11 cellular contexts compared by ENCODE assay signal in the genomic region with DNA sequence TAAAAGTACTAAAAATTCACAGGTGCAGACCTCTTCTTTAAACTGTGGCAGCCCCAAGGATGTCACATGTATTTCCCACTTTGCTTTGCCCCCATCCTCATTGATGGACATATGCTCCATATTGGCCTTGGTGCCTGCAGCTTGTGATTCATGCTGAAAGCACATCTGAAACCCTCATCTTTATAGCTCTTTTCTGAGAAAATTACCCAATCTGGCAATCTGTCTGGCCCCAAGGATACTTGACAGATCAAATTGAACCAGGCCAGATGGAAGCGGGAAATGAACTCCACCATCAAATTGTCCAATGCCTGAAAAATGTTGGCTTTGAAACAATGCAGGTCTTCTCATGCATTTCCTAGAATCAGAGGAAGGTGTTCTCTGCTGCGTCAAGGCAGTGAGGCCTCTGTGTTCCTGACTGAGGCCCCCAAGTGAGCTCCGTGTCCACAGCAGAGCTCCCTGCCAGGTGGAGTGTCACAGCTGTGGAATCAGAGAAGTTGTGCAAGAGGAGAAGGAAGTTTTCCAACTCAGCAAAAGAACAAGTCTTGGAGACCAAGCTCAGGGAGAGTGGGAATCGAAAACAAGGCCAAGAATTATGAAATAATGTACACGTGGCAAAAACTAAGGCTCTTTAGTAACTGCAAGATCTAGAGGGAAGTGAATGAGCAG.
DNase-seq lines count a peak whose midpoint lies in the region; ATAC-seq and TF ChIP-seq lines count a peak whose summit lies in the region.
"Had no signal": no experiment of that assay in that cellular context is flagged by ENCODE, and none has a peak within 500 bp of the region (broad histone marks: within the 10 kb centered on the region; RNA-seq: fewer than 3 reads in every experiment).

No MANE protein-coding gene starts in this region.

- no peaks in the 10 kb centered on the region for H3K36me3 Mint-ChIP-seq in activated naive CD8-positive, alpha-beta T cell treated with anti-CD3 and anti-CD28 coated beads for 36 hours

- WGBS in GM23248 (ENCODE audit: low coverage in 1 of 2, low lambda C conversion rate in 2 of 2, missing lambda C conversion rate in 2 of 2), 2 experiments: 18 to 23% methylated on average over 5 of the region's 5 CpGs
- WGBS in suprapubic skin: 49% methylated on average over 5 of the region's 5 CpGs

- ATAC-seq in left lung (peak; percentile 87), HG02938 (IDR thresholded peaks at IDR 0.05; ENCODE audit: unreplicated experiment) (no peak)

- H3F3A ChIP-seq in GM23248 (ENCODE audit: insufficient read depth): peaks cover 18% of the 10 kb centered on the region

- no peaks in the 10 kb centered on the region for H3K4me1 Mint-ChIP-seq in activated naive CD8-positive, alpha-beta T cell treated with anti-CD3 and anti-CD28 coated beads for 36 hours

- H3K4me2 ChIP-seq in GM23248 (ENCODE audit: unreplicated experiment): peak overlapping the region; percentile 33

- no peak for TF ChIP-seq EP300 in suprapubic skin (IDR thresholded peaks at IDR 0.05)

- no peak overlapping the region for H3K4me3 Mint-ChIP-seq in activated naive CD8-positive, alpha-beta T cell treated with anti-CD3 and anti-CD28 coated beads for 36 hours

- H3K9ac ChIP-seq in GM23248: peak overlapping the region; percentile 35

- intact Hi-C loops in left lung (cut with DNase I) (no loop called here), dorsolateral prefrontal cortex (cut with DNase I) (no loop called here)

- H3K9me2 ChIP-seq in GM23248 (ENCODE audit: insufficient read depth): no peaks in the 10 kb centered on the region

- H3K4me1 ChIP-seq in GM23248 (ENCODE audit: insufficient read depth) (peaks cover 17% of the 10 kb centered on the region), left lung (peaks cover 10 to 23% of the 10 kb centered on the region in 2 donors), suprapubic skin (peaks cover 18% of the 10 kb centered on the region)

- no peaks in the 10 kb centered on the region for H4K20me1 ChIP-seq in GM23248 (ENCODE audit: insufficient read depth)

- no peak overlapping the region for H3K27ac Mint-ChIP-seq in activated naive CD8-positive, alpha-beta T cell treated with anti-CD3 and anti-CD28 coated beads for 36 hours

- no peak for TF ChIP-seq CTCF in left lung (IDR thresholded peaks at IDR 0.05)
- TF ChIP-seq CTCF in suprapubic skin (IDR thresholded peaks at IDR 0.05): no peak
- TF ChIP-seq CTCF in dorsolateral prefrontal cortex (IDR thresholded peaks at IDR 0.05 in 54 of 56, conservative IDR thresholded peaks at IDR 0.05 in 2 of 56; ENCODE audit: low read depth in 1 of 56, partially characterized antibody in 56 of 56): no peak

- H2AFZ ChIP-seq in GM23248: peak overlapping the region; percentile 64

- DNase-seq in GM23248 (peak; percentile 84), cerebellar cortex (ENCODE audit: low spot score) (peak; percentile 12), left lung (peak in 1 of 2 donors; percentile 42), suprapubic skin (ENCODE audit: low spot score in 2 of 2) (peak; percentile 84 to 86), dorsolateral prefrontal cortex (no peak)
- no peak for DNase-seq in stimulated activated naive CD4-positive, alpha-beta T cell (lab: John Stamatoyannopoulos, UW)
- DNase-seq in activated naive CD8-positive, alpha-beta T cell treated with anti-CD3 and anti-CD28 coated beads for 36 hours: no peak
- DNase-seq: activated CD4-positive, CD25-positive, alpha-beta regulatory T cell; activated T-cell treated with anti-CD3 and anti-CD28 coated beads, Interleukin-2, amount 50 U/mL, for 48 hours; nucleus accumbens had no signal

- H3K36me3 ChIP-seq in GM23248 (ENCODE audit: low read depth): no peaks in the 10 kb centered on the region
- H3K36me3 ChIP-seq in left lung: no peaks in the 10 kb centered on the region
- H3K36me3 ChIP-seq in suprapubic skin: no peaks in the 10 kb centered on the region

- H3K79me2 ChIP-seq in GM23248 (ENCODE audit: insufficient read depth): no peaks in the 10 kb centered on the region

- H3K9me3 ChIP-seq in GM23248 (ENCODE audit: low read depth) (no peaks in the 10 kb centered on the region), left lung (no peaks in the 10 kb centered on the region), suprapubic skin (no peaks in the 10 kb centered on the region)

- H3K27me3 Mint-ChIP-seq in activated naive CD8-positive, alpha-beta T cell treated with anti-CD3 and anti-CD28 coated beads for 36 hours: no peaks in the 10 kb centered on the region

- peaks cover 2% of the 10 kb centered on the region for H3K9me3 Mint-ChIP-seq in activated naive CD8-positive, alpha-beta T cell treated with anti-CD3 and anti-CD28 coated beads for 36 hours

- in situ Hi-C loops in GM23248 (cut with MboI): no loop called here

- no peak for TF ChIP-seq POLR2A in suprapubic skin (IDR thresholded peaks at IDR 0.05)

- H3K27me3 ChIP-seq in GM23248 (replicated peaks; ENCODE audit: insufficient read depth): no peaks in the 10 kb centered on the region
- no peaks in the 10 kb centered on the region for H3K27me3 ChIP-seq in left lung
- no peaks in the 10 kb centered on the region for H3K27me3 ChIP-seq in suprapubic skin
- H3K27me3 ChIP-seq in dorsolateral prefrontal cortex: peaks cover 0 to 9% (median 0%) of the 10 kb centered on the region in 45 donors

- H3K27ac ChIP-seq in GM23248 (peak overlapping the region; percentile 68), left lung (peak overlapping the region; percentile 7 to 47), suprapubic skin (peak overlapping the region; percentile 47), dorsolateral prefrontal cortex (no peak overlapping the region)

- H3K4me3 ChIP-seq in GM23248: 0 out of 2 replicates have a peak overlapping the region, but pooled peaks have one; percentile 3
- H3K4me3 ChIP-seq in left lung: no peak overlapping the region
- H3K4me3 ChIP-seq in suprapubic skin: no peak overlapping the region
- no peak overlapping the region for H3K4me3 ChIP-seq in dorsolateral prefrontal cortex

Comparison
In these comparisons a context has a peak if more than half of its experiments do, and no peak if none do; other contexts are left out.
1. DNase-seq: peak in GM23248 (single experiment), cerebellar cortex (single experiment) and suprapubic skin (2 of 2); none in stimulated activated naive CD4-positive, alpha-beta T cell (0 of 6), activated naive CD8-positive, alpha-beta T cell treated with anti-CD3 and anti-CD28 coated beads for 36 hours (single experiment) and dorsolateral prefrontal cortex (0 of 10).
2. H3K27ac ChIP-seq: peak in GM23248 (single experiment), left lung (2 of 2) and suprapubic skin (single experiment); none in dorsolateral prefrontal cortex (0 of 59).